Comparison of ENCODE assay signal across 11 cellular contexts in genomic region chr18:36149514-36150289, GRCh38. TPM values are rescaled to one million over a fixed set of nuclear protein-coding genes. Genes with fewer than 3 reads are reported as not detected.
A peak's percentile ranks its signal among the peaks of the same experiment; 100 is the strongest.
DNase-seq lines count a peak whose midpoint lies in the region; ATAC-seq and TF ChIP-seq lines count a peak whose summit lies in the region.
"Had no signal": no experiment of that assay in that cellular context is flagged by ENCODE, and none has a peak within 500 bp of the region (broad histone marks: within the 10 kb centered on the region; RNA-seq: fewer than 3 reads in every experiment).

No MANE protein-coding gene starts in this region.

- no peak overlapping the region for H3K4me2 ChIP-seq in GM23338
- H3K4me2 ChIP-seq: hepatocyte had no signal

- H2AFZ ChIP-seq in GM23338, result no peak overlapping the region
- H2AFZ ChIP-seq: hepatocyte had no signal

- H3K27ac ChIP-seq in GM23338 (ENCODE audit: low read depth), result no peak overlapping the region
- H3K27ac ChIP-seq in CD8-positive, alpha-beta memory T cell (ENCODE audit: low read depth, low read length), result no peak overlapping the region
- H3K27ac ChIP-seq: hepatocyte, SJSA1 had no signal

- H3K4me1 Mint-ChIP-seq in natural killer cell (peaks cover 4 to 16% of the 10 kb centered on the region in 2 donors), GM23338 (no peaks in the 10 kb centered on the region)
- H3K4me1 Mint-ChIP-seq in natural killer cell treated with Interleukin-12 subunit alpha and Interleukin-12 subunit beta and Interleukin-15 and Interleukin-18, amount 100 ng/mL, for 72 hours (ENCODE audit: low read depth in 2 of 2), result peaks cover 8 to 11% of the 10 kb centered on the region in 2 donors
- peaks cover 23 to 34% of the 10 kb centered on the region in 2 donors for H3K4me1 Mint-ChIP-seq in stimulated activated naive B cell treated with anti-CD40 and anti-IgM and Interleukin-4, amounts not matched to agents 10 μg/mL and 1 μg/mL and 100 μg/mL, for 72 hours
- peaks cover 12 to 18% (median 14%) of the 10 kb centered on the region in 3 donors for H3K4me1 Mint-ChIP-seq in CD8-positive, alpha-beta memory T cell

- intact Hi-C loops in natural killer cell (cut with micrococcal nuclease), result no loop called here

- H3K4me3 ChIP-seq in GM23338, result no peak overlapping the region
- no peak overlapping the region for H3K4me3 ChIP-seq in CD8-positive, alpha-beta memory T cell (ENCODE audit: low read length)
- H3K4me3 ChIP-seq: hepatocyte, SJSA1 had no signal

- H3K9me2 ChIP-seq in GM23338 (ENCODE audit: insufficient read depth), result no peaks in the 10 kb centered on the region

- H3K9me3 ChIP-seq in CD8-positive, alpha-beta memory T cell (ENCODE audit: low read length), result no peaks in the 10 kb centered on the region
- H3K9me3 ChIP-seq: SJSA1 had no signal

- TF ChIP-seq CTCF in natural killer cell (IDR thresholded peaks at IDR 0.05) (no peak), GM23338 (conservative IDR thresholded peaks at IDR 0.05; ENCODE audit: low read depth in 2 of 2) (no peak)

- POLR2A ChIA-PET in CD8-positive, alpha-beta memory T cell (lab: Charles Lee), result interaction anchor here (0.7 kb wide), 1 partner anchor 819 kb away, joined by 5 read pairs; no protein-coding TSS in a partner anchor

- H3K36me3 ChIP-seq in GM23338 (ENCODE audit: insufficient read depth), result peaks cover 67% of the 10 kb centered on the region
- H3K36me3 ChIP-seq in CD8-positive, alpha-beta memory T cell (ENCODE audit: insufficient read depth, low read length), result peaks cover 43% of the 10 kb centered on the region

- ATAC-seq in natural killer cell, result no peak
- ATAC-seq in natural killer cell treated with Interleukin-12 subunit alpha and Interleukin-12 subunit beta and Interleukin-15 and Interleukin-18, amount 100 ng/mL, for 72 hours, result no peak
- ATAC-seq in GM23338, result no peak
- peak; percentile 93 for ATAC-seq in HG03439 (IDR thresholded peaks at IDR 0.05; ENCODE audit: unreplicated experiment)
- peak; percentile 98 to 99 for ATAC-seq in stimulated activated naive B cell treated with anti-CD40 and anti-IgM and Interleukin-4, amounts not matched to agents 10 μg/mL and 1 μg/mL and 100 μg/mL, for 72 hours (replicated peaks)

- peaks cover 20% of the 10 kb centered on the region for H4K20me1 ChIP-seq in GM23338 (replicated peaks; ENCODE audit: insufficient read depth)

- peaks cover 24% of the 10 kb centered on the region for H3K36me3 Mint-ChIP-seq in natural killer cell
- peaks cover 26% of the 10 kb centered on the region for H3K36me3 Mint-ChIP-seq in natural killer cell treated with Interleukin-12 subunit alpha and Interleukin-12 subunit beta and Interleukin-15 and Interleukin-18, amount 100 ng/mL, for 72 hours
- peaks cover 85% of the 10 kb centered on the region for H3K36me3 Mint-ChIP-seq in GM23338 (ENCODE audit: low read depth)
- H3K36me3 Mint-ChIP-seq in stimulated activated naive B cell treated with anti-CD40 and anti-IgM and Interleukin-4, amounts not matched to agents 10 μg/mL and 1 μg/mL and 100 μg/mL, for 72 hours, result peaks cover 54 to 68% of the 10 kb centered on the region in 2 donors
- peaks cover 6 to 93% (median 26%) of the 10 kb centered on the region in 3 donors for H3K36me3 Mint-ChIP-seq in CD8-positive, alpha-beta memory T cell

- no peaks in the 10 kb centered on the region for H3K79me2 ChIP-seq in GM23338 (replicated peaks; ENCODE audit: insufficient read depth)
- H3K79me2 ChIP-seq: hepatocyte had no signal

- H3K27me3 ChIP-seq in GM23338 (ENCODE audit: insufficient read depth), result no peaks in the 10 kb centered on the region
- H3K27me3 ChIP-seq in CD8-positive, alpha-beta memory T cell (ENCODE audit: insufficient read depth, low read length, poor library complexity, severe bottlenecking), result no peaks in the 10 kb centered on the region
- H3K27me3 ChIP-seq: hepatocyte, SJSA1 had no signal

- H3K9me3 Mint-ChIP-seq in natural killer cell (no peaks in the 10 kb centered on the region), GM23338 (no peaks in the 10 kb centered on the region)
- H3K9me3 Mint-ChIP-seq in natural killer cell treated with Interleukin-12 subunit alpha and Interleukin-12 subunit beta and Interleukin-15 and Interleukin-18, amount 100 ng/mL, for 72 hours, result no peaks in the 10 kb centered on the region
- no peaks in the 10 kb centered on the region for H3K9me3 Mint-ChIP-seq in stimulated activated naive B cell treated with anti-CD40 and anti-IgM and Interleukin-4, amounts not matched to agents 10 μg/mL and 1 μg/mL and 100 μg/mL, for 72 hours
- no peaks in the 10 kb centered on the region for H3K9me3 Mint-ChIP-seq in CD8-positive, alpha-beta memory T cell

- H3K4me3 Mint-ChIP-seq in natural killer cell (no peak overlapping the region), GM23338 (no peak overlapping the region)
- no peak overlapping the region for H3K4me3 Mint-ChIP-seq in natural killer cell treated with Interleukin-12 subunit alpha and Interleukin-12 subunit beta and Interleukin-15 and Interleukin-18, amount 100 ng/mL, for 72 hours
- peak overlapping the region; percentile 50 to 51 for H3K4me3 Mint-ChIP-seq in stimulated activated naive B cell treated with anti-CD40 and anti-IgM and Interleukin-4, amounts not matched to agents 10 μg/mL and 1 μg/mL and 100 μg/mL, for 72 hours
- no peak overlapping the region for H3K4me3 Mint-ChIP-seq in CD8-positive, alpha-beta memory T cell

- H3K27me3 Mint-ChIP-seq in natural killer cell (ENCODE audit: low read depth in 2 of 2) (no peaks in the 10 kb centered on the region), GM23338 (ENCODE audit: insufficient read depth, low read depth, poor library complexity) (peaks cover 4% of the 10 kb centered on the region)
- H3K27me3 Mint-ChIP-seq in natural killer cell treated with Interleukin-12 subunit alpha and Interleukin-12 subunit beta and Interleukin-15 and Interleukin-18, amount 100 ng/mL, for 72 hours, result no peaks in the 10 kb centered on the region
- H3K27me3 Mint-ChIP-seq in stimulated activated naive B cell treated with anti-CD40 and anti-IgM and Interleukin-4, amounts not matched to agents 10 μg/mL and 1 μg/mL and 100 μg/mL, for 72 hours, result no peaks in the 10 kb centered on the region
- no peaks in the 10 kb centered on the region for H3K27me3 Mint-ChIP-seq in CD8-positive, alpha-beta memory T cell

- no peaks in the 10 kb centered on the region for H3F3A ChIP-seq in GM23338 (replicated peaks; ENCODE audit: low read depth)

- DNase-seq in natural killer cell (no peak), GM23338 (ENCODE audit: low spot score) (no peak), epidermal melanocyte (ENCODE audit: insufficient read length, low spot score) (no peak)
- no peak for DNase-seq in natural killer cell treated with Interleukin-12 subunit alpha and Interleukin-12 subunit beta and Interleukin-15 and Interleukin-18, amount 100 ng/mL, for 72 hours (ENCODE audit: low spot score)
- peak; percentile 17 for DNase-seq in stimulated activated naive B cell treated with anti-CD40 and anti-IgM and Interleukin-4, amounts not matched to agents 10 μg/mL and 1 μg/mL and 100 μg/mL, for 72 hours
- no peak for DNase-seq in CD8-positive, alpha-beta memory T cell
- DNase-seq in stimulated activated CD4-positive, alpha-beta T cell treated with anti-CD3 and anti-CD28 coated beads, Interleukin-4, amount 100 ng/mL, for 1 hour, result no peak
- DNase-seq: NCI-H1092 treated with DMSO at 0.1 percent for 48 hours had no signal

- H3K27ac Mint-ChIP-seq in natural killer cell (peak overlapping the region; percentile 45 to 48), GM23338 (peak overlapping the region; percentile 75)
- H3K27ac Mint-ChIP-seq in natural killer cell treated with Interleukin-12 subunit alpha and Interleukin-12 subunit beta and Interleukin-15 and Interleukin-18, amount 100 ng/mL, for 72 hours, result no peak overlapping the region
- peak overlapping the region; percentile 92 for H3K27ac Mint-ChIP-seq in stimulated activated naive B cell treated with anti-CD40 and anti-IgM and Interleukin-4, amounts not matched to agents 10 μg/mL and 1 μg/mL and 100 μg/mL, for 72 hours
- H3K27ac Mint-ChIP-seq in CD8-positive, alpha-beta memory T cell, result peak overlapping the region in 2 of 8 donors; percentile 26 to 73

- no peaks in the 10 kb centered on the region for H3K4me1 ChIP-seq in GM23338 (ENCODE audit: insufficient read depth)
- H3K4me1 ChIP-seq in CD8-positive, alpha-beta memory T cell (ENCODE audit: insufficient read depth, low read length), result no peaks in the 10 kb centered on the region

- CTCF ChIA-PET in CD8-positive, alpha-beta memory T cell (lab: Charles Lee), result interaction anchor here (1.0 kb wide), 1 partner anchor 11 kb away, joined by 3 read pairs; no protein-coding TSS in a partner anchor

TF ChIP-seq in GM23338, 12 proteins besides CTCF, POLR2A, EP300 and RAD21 (continues in another document):
- TF ChIP-seq POLR2AphosphoS5 (IDR thresholded peaks at IDR 0.05; ENCODE audit: low read depth), result no peak

RNA-seq across cellular contexts. Expression of gene ELP2, which starts 20.0 kb away (rescaled TPM):
- total RNA-seq in natural killer cell, result 100 to 1,000 TPM; 119 to 135 (median 129) TPM
- total RNA-seq in natural killer cell treated with Interleukin-12 subunit alpha and Interleukin-12 subunit beta and Interleukin-15 and Interleukin-18, amount 100 ng/mL, for 72 hours, result 10 to 100 TPM; 72.3 to 92.9 TPM
- 119 and 124 TPM in 2 replicates for total RNA-seq in GM23338 (2014; rRNA removed; shearing (Covaris generic))
- polyA plus RNA-seq in GM23338 (2016; fragmentation: Nextera tagmentation; extraction: Ambion mirVana), result 135 and 136 TPM in 2 replicates
- 10 to 100 TPM; 85.8 to 89.6 TPM for total RNA-seq in CD8-positive, alpha-beta memory T cell
- 64.1 TPM for polyA plus RNA-seq in CD8-positive, alpha-beta memory T cell

RNA-seq across cellular contexts. Expression of gene SLC39A6, which starts 20.6 kb away (rescaled TPM):
- 10 to 100 TPM; 15.2 to 18.8 (median 18.1) TPM for total RNA-seq in natural killer cell
- total RNA-seq in natural killer cell treated with Interleukin-12 subunit alpha and Interleukin-12 subunit beta and Interleukin-15 and Interleukin-18, amount 100 ng/mL, for 72 hours, result 10 to 100 TPM; 34.7 to 36.1 TPM
- total RNA-seq in GM23338 (2014; rRNA removed; shearing (Covaris generic)), result 46.8 and 47.3 TPM in 2 replicates
- 18.6 and 20.8 TPM in 2 replicates for polyA plus RNA-seq in GM23338 (2016; fragmentation: Nextera tagmentation; extraction: Ambion mirVana)
- 10 to 100 TPM; 43.8 to 44.8 TPM for total RNA-seq in CD8-positive, alpha-beta memory T cell
- polyA plus RNA-seq in CD8-positive, alpha-beta memory T cell, result 33.1 TPM

RNA-seq across cellular contexts. Expression of gene MOCOS, which starts 37.6 kb away (rescaled TPM):
- under 1 TPM; 0.10 to 0.24 (median 0.16) TPM for total RNA-seq in natural killer cell
- under 1 TPM in 1 of 2 donors, not detected in 1; 0.24 TPM for total RNA-seq in natural killer cell treated with Interleukin-12 subunit alpha and Interleukin-12 subunit beta and Interleukin-15 and Interleukin-18, amount 100 ng/mL, for 72 hours
- total RNA-seq in GM23338 (2014; rRNA removed; shearing (Covaris generic)), result 6.5 and 7.2 TPM in 2 replicates
- polyA plus RNA-seq in GM23338 (2016; fragmentation: Nextera tagmentation; extraction: Ambion mirVana), result 3.7 and 3.9 TPM in 2 replicates
- total RNA-seq in CD8-positive, alpha-beta memory T cell, result under 1 TPM; 0.04 to 0.13 TPM
- 0.07 TPM for polyA plus RNA-seq in CD8-positive, alpha-beta memory T cell

Comparison
In these comparisons a context has a peak if more than half of its experiments do, and no peak if none do; other contexts are left out.
1. H3K27ac Mint-ChIP-seq: peak in natural killer cell (2 of 2), GM23338 (single experiment) and stimulated activated naive B cell treated with anti-CD40 and anti-IgM and Interleukin-4, amounts not matched to agents 10 μg/mL and 1 μg/mL and 100 μg/mL, for 72 hours (single experiment); none in natural killer cell treated with Interleukin-12 subunit alpha and Interleukin-12 subunit beta and Interleukin-15 and Interleukin-18, amount 100 ng/mL, for 72 hours (0 of 2).
2. ATAC-seq: peak in HG03439 (single experiment) and stimulated activated naive B cell treated with anti-CD40 and anti-IgM and Interleukin-4, amounts not matched to agents 10 μg/mL and 1 μg/mL and 100 μg/mL, for 72 hours (2 of 2); none in natural killer cell (0 of 3), natural killer cell treated with Interleukin-12 subunit alpha and Interleukin-12 subunit beta and Interleukin-15 and Interleukin-18, amount 100 ng/mL, for 72 hours (0 of 2) and GM23338 (single experiment).
3. H3K4me3 Mint-ChIP-seq: peak in stimulated activated naive B cell treated with anti-CD40 and anti-IgM and Interleukin-4, amounts not matched to agents 10 μg/mL and 1 μg/mL and 100 μg/mL, for 72 hours (2 of 2); none in natural killer cell (single experiment), natural killer cell treated with Interleukin-12 subunit alpha and Interleukin-12 subunit beta and Interleukin-15 and Interleukin-18, amount 100 ng/mL, for 72 hours (single experiment), GM23338 (single experiment) and CD8-positive, alpha-beta memory T cell (0 of 7).